In the genomic region with DNA sequence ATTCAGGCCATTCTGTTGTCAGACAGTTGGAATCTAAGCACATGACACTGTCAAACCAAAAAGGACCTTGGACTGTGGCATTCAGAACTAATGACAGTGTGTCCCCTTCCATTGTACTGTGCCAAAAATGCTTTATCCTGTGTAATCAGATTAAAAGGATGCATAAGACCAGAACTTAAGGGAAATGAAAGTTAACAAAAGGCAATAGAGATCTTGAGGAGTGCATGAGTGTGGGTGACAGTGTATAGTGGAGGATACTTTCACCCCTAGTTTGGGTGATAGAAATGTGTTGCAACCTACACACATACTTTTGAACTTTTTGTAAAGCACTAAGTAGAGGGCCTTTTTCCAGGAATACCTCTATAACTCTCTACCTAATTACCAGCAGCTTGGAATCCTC, we compare ENCODE assay signal across 15 cellular contexts. TPM values are rescaled to one million over a fixed set of nuclear protein-coding genes. Genes with fewer than 3 reads are reported as not detected.
DNase-seq lines count a peak whose midpoint lies in the region; ATAC-seq and TF ChIP-seq lines count a peak whose summit lies in the region.
"Had no signal": no experiment of that assay in that cellular context is flagged by ENCODE, and none has a peak within 500 bp of the region (broad histone marks: within the 10 kb centered on the region; RNA-seq: fewer than 3 reads in every experiment).

No MANE protein-coding gene starts in this region.

- no peak for TF ChIP-seq CTCF in VCaP (conservative IDR thresholded peaks at IDR 0.05)
- TF ChIP-seq CTCF in PC-3 (conservative IDR thresholded peaks at IDR 0.05; ENCODE audit: low read depth, low read length) = no peak

- DNase-seq in T-helper 1 cell (no peak), NCI-H1930 (lab: John Stamatoyannopoulos, UW) (no peak), PC-3 (no peak)
- DNase-seq in naive thymus-derived CD4-positive, alpha-beta T cell = no peak
- DNase-seq: 8988T, Calu3, H9, NCI-H187 treated with DMSO at 0.1 percent for 48 hours, NCI-H774 had no signal

- H3K36me3 ChIP-seq in naive thymus-derived CD4-positive, alpha-beta T cell (ENCODE audit: control insufficient read depth in 2 of 3, insufficient read depth in 3 of 3, low read length in 3 of 3) = no peaks in the 10 kb centered on the region
- no peaks in the 10 kb centered on the region for H3K36me3 ChIP-seq in PC-3 (ENCODE audit: low read depth, low read length)

- intact Hi-C loops in naive thymus-derived CD4-positive, alpha-beta T cell (cut with micrococcal nuclease) = loop anchor here (1.0 to 10.0 kb wide), 6 partner anchors 10 to 762 kb away; partner anchors contain the start of gene ATP7A (in 1 of the 2)
- intact Hi-C loops in PC-3 (cut with micrococcal nuclease) = no loop called here

- no TSS peak for BruUV-seq in PC-3 (replicated peaks; lab: Mats Ljungman, UMichigan)

- H3K79me2 ChIP-seq in PC-3 (ENCODE audit: low read length) = no peaks in the 10 kb centered on the region

- H3K9ac ChIP-seq in PC-3 (ENCODE audit: low read length) = no peak overlapping the region

- no peak overlapping the region for H2AFZ ChIP-seq in PC-3 (ENCODE audit: low read length)

- peaks cover 14% of the 10 kb centered on the region for H3K9me3 Mint-ChIP-seq in T-helper 1 cell treated with Interleukin-12 subunit alpha and Interleukin-12 subunit beta and Interleukin-4 antibody, amounts not matched to agents 30 μg/mL and 1 μg/mL, for 36 hours
- H3K9me3 Mint-ChIP-seq in naive thymus-derived CD4-positive, alpha-beta T cell = peaks cover 0 to 11% (median 0%) of the 10 kb centered on the region in 11 donors

- H3K4me1 Mint-ChIP-seq in T-helper 1 cell treated with Interleukin-12 subunit alpha and Interleukin-12 subunit beta and Interleukin-4 antibody, amounts not matched to agents 30 μg/mL and 1 μg/mL, for 36 hours (ENCODE audit: low read depth) = peaks cover 35% of the 10 kb centered on the region
- H3K4me1 Mint-ChIP-seq in naive thymus-derived CD4-positive, alpha-beta T cell = peaks cover 16 to 54% (median 47%) of the 10 kb centered on the region in 7 donors
- H3K4me1 Mint-ChIP-seq: brain had no signal

- POLR2A ChIA-PET in naive thymus-derived CD4-positive, alpha-beta T cell (lab: Charles Lee) = interaction anchor here (0.6 to 2.6 kb wide), 3 partner anchors 10 to 1108 kb away, joined by 3 to 11 read pairs (median 3); no protein-coding TSS in a partner anchor
- POLR2A ChIA-PET in PC-3 (lab: Charles Lee; ENCODE audit: unreplicated experiment) = no interaction called here

- ATAC-seq in HG02885 (IDR thresholded peaks at IDR 0.05; ENCODE audit: poor library complexity, unreplicated experiment) (peak; percentile 26), PC-3 (no peak), HG03354 (IDR thresholded peaks at IDR 0.05; ENCODE audit: poor library complexity, severe bottlenecking, unreplicated experiment) (no peak)
- peak; percentile 41 for ATAC-seq in naive thymus-derived CD4-positive, alpha-beta T cell

- no peaks in the 10 kb centered on the region for H3K27me3 ChIP-seq in naive thymus-derived CD4-positive, alpha-beta T cell (ENCODE audit: control insufficient read depth in 2 of 2, insufficient read depth in 2 of 2, low read length in 2 of 2)
- H3K27me3 ChIP-seq in PC-3 (ENCODE audit: low read length) = no peaks in the 10 kb centered on the region

- H4K20me1 ChIP-seq in PC-3 (ENCODE audit: low read length) = no peaks in the 10 kb centered on the region

- no peak overlapping the region for H3K4me2 ChIP-seq in PC-3 (ENCODE audit: low read length)

- H3K27ac ChIP-seq in VCaP = peak overlapping the region; percentile 80
- peak overlapping the region; percentile 55 for H3K27ac ChIP-seq in naive thymus-derived CD4-positive, alpha-beta T cell (ENCODE audit: low read depth, low read length)
- H3K27ac ChIP-seq in PC-3 (ENCODE audit: low read length) = no peak overlapping the region

- CTCF ChIA-PET in naive thymus-derived CD4-positive, alpha-beta T cell (lab: Charles Lee) = interaction anchor here (1.3 kb wide), 1 partner anchor 232 kb away, joined by 5 read pairs; no protein-coding TSS in a partner anchor
- CTCF ChIA-PET in PC-3 (lab: Charles Lee) = no interaction called here

- H3K4me1 ChIP-seq in naive thymus-derived CD4-positive, alpha-beta T cell (ENCODE audit: control insufficient read depth in 2 of 2, insufficient read depth in 2 of 2, low read length in 2 of 2) = peaks cover 16 to 23% of the 10 kb centered on the region in 2 donors
- H3K4me1 ChIP-seq in PC-3 (ENCODE audit: insufficient read depth, low read length) = 0 out of 2 replicates have a peak, but pooled peaks cover 4% of the 10 kb centered on the region

- H3K9me2 ChIP-seq in PC-3 (replicated peaks; ENCODE audit: low read length) = no peaks in the 10 kb centered on the region

- H3K4me3 ChIP-seq in naive thymus-derived CD4-positive, alpha-beta T cell (ENCODE audit: low read length) = no peak overlapping the region
- no peak overlapping the region for H3K4me3 ChIP-seq in PC-3 (ENCODE audit: low read length)

- H3K4me3 Mint-ChIP-seq in T-helper 1 cell treated with Interleukin-12 subunit alpha and Interleukin-12 subunit beta and Interleukin-4 antibody, amounts not matched to agents 30 μg/mL and 1 μg/mL, for 36 hours = peak overlapping the region; percentile 85
- peak overlapping the region; percentile 13 to 95 (median 76) for H3K4me3 Mint-ChIP-seq in naive thymus-derived CD4-positive, alpha-beta T cell
- H3K4me3 Mint-ChIP-seq: brain, H9 had no signal

- H3K36me3 Mint-ChIP-seq in T-helper 1 cell treated with Interleukin-12 subunit alpha and Interleukin-12 subunit beta and Interleukin-4 antibody, amounts not matched to agents 30 μg/mL and 1 μg/mL, for 36 hours (ENCODE audit: low read depth) = peaks cover 41% of the 10 kb centered on the region
- H3K36me3 Mint-ChIP-seq in naive thymus-derived CD4-positive, alpha-beta T cell = peaks cover 0 to 61% (median 7%) of the 10 kb centered on the region in 5 donors
- H3K36me3 Mint-ChIP-seq: brain had no signal

- peak overlapping the region; percentile 87 for H3K27ac Mint-ChIP-seq in T-helper 1 cell treated with Interleukin-12 subunit alpha and Interleukin-12 subunit beta and Interleukin-4 antibody, amounts not matched to agents 30 μg/mL and 1 μg/mL, for 36 hours
- peak overlapping the region; percentile 80 to 99 (median 91) for H3K27ac Mint-ChIP-seq in naive thymus-derived CD4-positive, alpha-beta T cell
- H3K27ac Mint-ChIP-seq: brain, H9 had no signal

- H3K27me3 Mint-ChIP-seq in T-helper 1 cell treated with Interleukin-12 subunit alpha and Interleukin-12 subunit beta and Interleukin-4 antibody, amounts not matched to agents 30 μg/mL and 1 μg/mL, for 36 hours (ENCODE audit: low read depth) = no peaks in the 10 kb centered on the region
- H3K27me3 Mint-ChIP-seq in naive thymus-derived CD4-positive, alpha-beta T cell = no peaks in the 10 kb centered on the region
- H3K27me3 Mint-ChIP-seq: brain had no signal

- no peaks in the 10 kb centered on the region for H3K9me3 ChIP-seq in naive thymus-derived CD4-positive, alpha-beta T cell (ENCODE audit: control insufficient read depth in 2 of 3, low read length in 3 of 3)
- no peaks in the 10 kb centered on the region for H3K9me3 ChIP-seq in PC-3 (ENCODE audit: low read length)

- no peaks in the 10 kb centered on the region for H3F3A ChIP-seq in PC-3 (ENCODE audit: low read length, unreplicated experiment)

RNA-seq across cellular contexts. Expression of gene CYSLTR1, which starts 4.5 kb away (rescaled TPM):
- 10 to 100 TPM; 13.7 to 71.9 (median 24.9) TPM for total RNA-seq in naive thymus-derived CD4-positive, alpha-beta T cell
- polyA plus RNA-seq in naive thymus-derived CD4-positive, alpha-beta T cell = 10 to 100 TPM; 19.7 to 35.8 TPM
- total RNA-seq in PC-3 (2014; rRNA removed) = not detected in 2 replicates
- total RNA-seq: Calu3, H9, SK-MEL-5 had no signal

Comparison
In these comparisons a context has a peak if more than half of its experiments do, and no peak if none do; other contexts are left out.
1. ATAC-seq: peak in HG02885 (single experiment) and naive thymus-derived CD4-positive, alpha-beta T cell (single experiment); none in PC-3 (single experiment) and HG03354 (single experiment).
2. RNA of gene CYSLTR1, which starts 4.5 kb away (total RNA-seq): 13.7 to 71.9 TPM in naive thymus-derived CD4-positive, alpha-beta T cell; not detected in PC-3; every median in the first group is over 10 times any median in the second.